Comparison of ENCODE assay signal across 26 cellular contexts in genomic region chrX:31889028-31889427, GRCh38.
"Had no signal": no experiment of that assay in that cellular context is flagged by ENCODE, and none has a peak within 500 bp of the region (broad histone marks: within the 10 kb centered on the region; RNA-seq: fewer than 3 reads in every experiment).

No MANE protein-coding gene starts in this region.

- ATAC-seq: activated naive CD8-positive, alpha-beta T cell treated with anti-CD3 and anti-CD28 coated beads, Interleukin-2, amount 50 U/mL, for 24 hours; activated T-cell treated with anti-CD3 and anti-CD28 coated beads, Interleukin-2, amount 50 U/mL, for 4 hours; activated T-helper 17 cell treated with anti-CD3 and anti-CD28 coated beads, Interleukin-2, amount 50 U/mL, for 72 hours; esophagus mucosa; WTC11 had no signal

- H3K4me3 ChIP-seq: ascending aorta, coronary artery, dorsolateral prefrontal cortex had no signal

- H3K36me3 ChIP-seq: ascending aorta, brain microvascular endothelial cell had no signal

- FAIRE-seq: bronchial epithelial cell, frontal cortex, TTC549 had no signal

- H3K27ac ChIP-seq: ascending aorta, brain microvascular endothelial cell, coronary artery, VCaP had no signal

- DNase-seq: activated CD4-positive, alpha-beta memory T cell treated with anti-CD3 and anti-CD28 coated beads, Interleukin-2, amount 10 ng/mL, durations not matched to agents 7 days and 5 days; activated CD4-positive, alpha-beta T cell treated with anti-CD3 and anti-CD28 coated beads for 1 hour; activated CD4-positive, alpha-beta T cell treated with anti-CD3 and anti-CD28 coated beads for 4 hours; activated CD4-positive, alpha-beta T cell treated with anti-CD3 and anti-CD28 coated beads, Interleukin-2, amount 10 ng/mL, durations not matched to agents 7 days and 5 days; activated CD4-positive, alpha-beta T cell treated with anti-CD3 and anti-CD28 coated beads, Interleukin-2, amount 50 U/mL, for 4 hours; activated effector memory CD4-positive, alpha-beta T cell treated with Interleukin-2 at 50 U/mL for 16 hours; activated naive CD4-positive, alpha-beta T cell treated with anti-CD3 and anti-CD28 coated beads for 36 hours; activated naive CD8-positive, alpha-beta T cell treated with anti-CD3 and anti-CD28 coated beads for 36 hours; activated naive CD8-positive, alpha-beta T cell treated with anti-CD3 and anti-CD28 coated beads, Interleukin-2, amount 50 U/mL, for 24 hours; activated T-cell treated with anti-CD3 and anti-CD28 coated beads, Interleukin-2, amount 50 U/mL, for 4 hours; brain microvascular endothelial cell; cerebellar nuclear complex; effector memory CD4-positive, alpha-beta T cell; endodermal cell; foreskin fibroblast; T-helper 2 cell had no signal

- H3K4me1 ChIP-seq: ascending aorta had no signal

- H3K9me3 ChIP-seq: ascending aorta had no signal

- H3K27me3 ChIP-seq: ascending aorta, brain microvascular endothelial cell had no signal
